ENCODE assay signal across 22 cellular contexts in genomic region chr2:229748950-229749349, GRCh38. TPM values are rescaled to one million over a fixed set of nuclear protein-coding genes. Genes with fewer than 3 reads are reported as not detected.
DNase-seq lines count a peak whose midpoint lies in the region; ATAC-seq and TF ChIP-seq lines count a peak whose summit lies in the region.
"Had no signal": no experiment of that assay in that cellular context is flagged by ENCODE, and none has a peak within 500 bp of the region (broad histone marks: within the 10 kb centered on the region; RNA-seq: fewer than 3 reads in every experiment).

No MANE protein-coding gene starts in this region.

- no peaks in the 10 kb centered on the region for H3K23me2 ChIP-seq in H9 (ENCODE audit: insufficient read length, low read depth, low read length, poor library complexity, severe bottlenecking)

- no peak overlapping the region for H4K5ac ChIP-seq in H9 (ENCODE audit: insufficient read length, low read depth, low read length)

- H3K56ac ChIP-seq in H9 (ENCODE audit: insufficient read length, low read depth, low read length) = no peak overlapping the region

- H3K14ac ChIP-seq in H9 (ENCODE audit: insufficient read depth, low read length) = no peak overlapping the region

- no peak overlapping the region for H3T11ph ChIP-seq in H9 (ENCODE audit: low read length)

- H3K27me3 ChIP-seq in DND-41 (ENCODE audit: insufficient read depth, low read length, poor library complexity) = no peaks in the 10 kb centered on the region
- no peaks in the 10 kb centered on the region for H3K27me3 ChIP-seq in H9 (ENCODE audit: insufficient read depth, low read length)
- no peaks in the 10 kb centered on the region for H3K27me3 ChIP-seq in hepatocyte
- no peaks in the 10 kb centered on the region for H3K27me3 ChIP-seq in uterus
- H3K27me3 ChIP-seq in sigmoid colon = no peaks in the 10 kb centered on the region
- H3K27me3 ChIP-seq: SJCRH30 had no signal

- no peak overlapping the region for H3K4ac ChIP-seq in H9 (ENCODE audit: low read depth, low read length)

- H3K4me1 Mint-ChIP-seq in H9 (peaks cover 10 to 12% of the 10 kb centered on the region in 2 experiments), WTC11 (peaks cover 12% of the 10 kb centered on the region)
- H3K4me1 Mint-ChIP-seq: CD8-positive, alpha-beta memory T cell had no signal

- H3K4me2 ChIP-seq in DND-41 (ENCODE audit: insufficient read depth, low read length) = no peak overlapping the region
- H3K4me2 ChIP-seq in H9 (ENCODE audit: insufficient read depth, insufficient read length, low read length) = no peak overlapping the region
- no peak overlapping the region for H3K4me2 ChIP-seq in hepatocyte

- H3K9me3 Mint-ChIP-seq in H9 (peaks cover 3 to 9% of the 10 kb centered on the region in 2 experiments; a peak in 3 of 5 replicates), WTC11 (peaks cover 16% of the 10 kb centered on the region)
- H3K9me3 Mint-ChIP-seq: HFFc6; T-helper 1 cell treated with Interleukin-12 subunit alpha and Interleukin-12 subunit beta and Interleukin-4 antibody, amounts not matched to agents 30 μg/mL and 1 μg/mL, for 36 hours had no signal

- H2AK5ac ChIP-seq in H9 (ENCODE audit: insufficient read length, low read length) = no peak overlapping the region

- CTCF ChIA-PET in WTC11 (lab: Charles Lee) = interaction anchor here (0.6 to 1.0 kb wide), 2 partner anchors 318 to 641 kb away, joined by 3 read pairs; no protein-coding TSS in a partner anchor

- no peak overlapping the region for H3K4me3 Mint-ChIP-seq in H9
- no peak overlapping the region for H3K4me3 Mint-ChIP-seq in WTC11
- H3K4me3 Mint-ChIP-seq: CD8-positive, alpha-beta memory T cell; HFFc6; T-helper 1 cell treated with Interleukin-12 subunit alpha and Interleukin-12 subunit beta and Interleukin-4 antibody, amounts not matched to agents 30 μg/mL and 1 μg/mL, for 36 hours had no signal

- no peaks in the 10 kb centered on the region for H3K79me2 ChIP-seq in DND-41 (ENCODE audit: insufficient read depth, low read length)
- H3K79me2 ChIP-seq in H9 (ENCODE audit: insufficient read depth, low read length) = no peaks in the 10 kb centered on the region
- H3K79me2 ChIP-seq in hepatocyte = no peaks in the 10 kb centered on the region

- H2BK120ac ChIP-seq in H9 (ENCODE audit: low read depth, low read length, poor library complexity, severe bottlenecking) = no peak overlapping the region

- H3K4me3 ChIP-seq in DND-41 (ENCODE audit: low read depth in 1 of 2, low read length in 2 of 2) = no peak overlapping the region
- no peak overlapping the region for H3K4me3 ChIP-seq in hepatocyte
- no peak overlapping the region for H3K4me3 ChIP-seq in uterus
- H3K4me3 ChIP-seq in sigmoid colon = no peak overlapping the region
- H3K4me3 ChIP-seq: GM23248, SJCRH30 had no signal

- no peaks in the 10 kb centered on the region for H3K9me3 ChIP-seq in DND-41 (ENCODE audit: insufficient read depth, low read length, severe bottlenecking)
- no peaks in the 10 kb centered on the region for H3K9me3 ChIP-seq in H9 (ENCODE audit: control insufficient read depth, low read depth, low read length)
- no peaks in the 10 kb centered on the region for H3K9me3 ChIP-seq in hepatocyte (ENCODE audit: low read depth)
- H3K9me3 ChIP-seq in uterus = peaks cover 0 to 3% of the 10 kb centered on the region in 2 donors
- H3K9me3 ChIP-seq in sigmoid colon = no peaks in the 10 kb centered on the region
- H3K9me3 ChIP-seq: SJCRH30 had no signal

- no peak for TF ChIP-seq POLR2A in uterus (IDR thresholded peaks at IDR 0.05)
- no peak for TF ChIP-seq POLR2A in sigmoid colon (IDR thresholded peaks at IDR 0.05)

- H3K27ac Mint-ChIP-seq in H9 (peak overlapping the region in 1 of 3 experiments; percentile 24; a peak in 1 of 7 replicates), WTC11 (no peak overlapping the region)
- H3K27ac Mint-ChIP-seq: CD8-positive, alpha-beta memory T cell; HFFc6; T-helper 1 cell treated with Interleukin-12 subunit alpha and Interleukin-12 subunit beta and Interleukin-4 antibody, amounts not matched to agents 30 μg/mL and 1 μg/mL, for 36 hours had no signal

- no peak for DNase-seq in DND-41
- DNase-seq in H9 = no peak
- no peak for DNase-seq in WTC11 (ENCODE audit: low spot score)
- peak; percentile 22 for DNase-seq in iPS-NIHi11 (ENCODE audit: low spot score)
- DNase-seq in hepatocyte (ENCODE audit: low spot score) = no peak
- DNase-seq in uterus = no peak
- no peak for DNase-seq in sigmoid colon
- DNase-seq: C1 segment of cervical spinal cord; CD8-positive, alpha-beta memory T cell; DMS79 treated with DMSO at 0.1 percent for 48 hours; GM23248; HFFc6; IMR-90; Karpas-422; MM.1S; NCI-H1105; NCI-H1694 treated with DMSO at 0.1 percent for 48 hours; NCI-H510A; NCI-H82; SJCRH30 had no signal

- H2BK15ac ChIP-seq in H9 (ENCODE audit: low read depth, low read length) = no peak overlapping the region

- no peaks in the 10 kb centered on the region for H3K4me1 ChIP-seq in DND-41 (ENCODE audit: insufficient read depth, low read length)
- H3K4me1 ChIP-seq in H9 (ENCODE audit: insufficient read depth, low read length) = no peaks in the 10 kb centered on the region
- H3K4me1 ChIP-seq in hepatocyte (ENCODE audit: insufficient read depth) = peaks cover 5% of the 10 kb centered on the region
- no peaks in the 10 kb centered on the region for H3K4me1 ChIP-seq in uterus
- H3K4me1 ChIP-seq in sigmoid colon = no peaks in the 10 kb centered on the region
- H3K4me1 ChIP-seq: SJCRH30 had no signal

- H3K18ac ChIP-seq in H9 (ENCODE audit: insufficient read length, low read depth, low read length) = no peak overlapping the region

- H3K9ac ChIP-seq in DND-41 (ENCODE audit: low read depth, low read length) (no peak overlapping the region), H9 (ENCODE audit: extremely low read depth, insufficient read length, low read length) (no peak overlapping the region)
- H3K9ac ChIP-seq: GM23248 had no signal

- TF ChIP-seq CTCF in DND-41 (IDR thresholded peaks at IDR 0.05; ENCODE audit: borderline replicate concordance, extremely low read depth, low read length, poor library complexity, severe bottlenecking) (peak; percentile 25), H9 (conservative IDR thresholded peaks at IDR 0.05) (peak; percentile 36; the same call in 2 of the 3 replicates), WTC11 (IDR thresholded peaks at IDR 0.05) (no peak), hepatocyte (IDR thresholded peaks at IDR 0.05; ENCODE audit: poor library complexity) (no peak), uterus (IDR thresholded peaks at IDR 0.05) (no peak), sigmoid colon (IDR thresholded peaks at IDR 0.05) (no peak)

- H2BK20ac ChIP-seq in H9 (ENCODE audit: low read depth, low read length, poor library complexity, severe bottlenecking) = no peak overlapping the region

- no peak for TF ChIP-seq EP300 in sigmoid colon (IDR thresholded peaks at IDR 0.05)

- H3K23ac ChIP-seq in H9 (ENCODE audit: insufficient read length, low read depth, low read length) = no peak overlapping the region

- no peak overlapping the region for H2BK12ac ChIP-seq in H9 (ENCODE audit: insufficient read length, low read depth, low read length)

- H3K9me2 ChIP-seq in hepatocyte (replicated peaks; ENCODE audit: insufficient read depth) = no peaks in the 10 kb centered on the region

- H2AFZ ChIP-seq in DND-41 (ENCODE audit: low read depth, low read length) = no peak overlapping the region
- no peak overlapping the region for H2AFZ ChIP-seq in H9 (ENCODE audit: low read length)
- H2AFZ ChIP-seq in hepatocyte = no peak overlapping the region
- H2AFZ ChIP-seq: GM23248 had no signal

- peaks cover 0 to 9% (median 1%) of the 10 kb centered on the region in 3 experiments; a peak in 3 of 7 replicates for H3K36me3 Mint-ChIP-seq in H9 (ENCODE audit: insufficient read depth in 1 of 3, low read depth in 3 of 3)
- H3K36me3 Mint-ChIP-seq in WTC11 = peaks cover 12% of the 10 kb centered on the region

- H4K20me1 ChIP-seq in DND-41 (ENCODE audit: insufficient read depth, low read length) (no peaks in the 10 kb centered on the region), H9 (ENCODE audit: control insufficient read depth, insufficient read depth, insufficient read length) (no peaks in the 10 kb centered on the region), hepatocyte (ENCODE audit: insufficient read depth, poor library complexity, severe bottlenecking) (no peaks in the 10 kb centered on the region)

- WGBS in H9 (ENCODE audit: extremely low coverage, insufficient read length, low lambda C conversion rate) = no CpG with 5 or more reads among the region's 3 CpGs
- WGBS in hepatocyte (ENCODE audit: low lambda C conversion rate, missing lambda C conversion rate) = 90% methylated on average over 3 of the region's 3 CpGs
- 90 to 91% methylated on average over 3 of the region's 3 CpGs for WGBS in sigmoid colon, 2 donors

- no peak overlapping the region for H2BK5ac ChIP-seq in H9 (ENCODE audit: insufficient read length, low read length)

- ATAC-seq in DND-41 (ENCODE audit: insufficient read depth, low read depth) = no peak; the same call in 2 of the 3 replicates
- ATAC-seq in WTC11 = peak; percentile 82

- POLR2A ChIA-PET in WTC11 (lab: Charles Lee) = no interaction called here

- no peaks in the 10 kb centered on the region for H3K79me1 ChIP-seq in H9 (ENCODE audit: insufficient read depth, low read depth, low read length, poor library complexity, severe bottlenecking)

- H3K27me3 Mint-ChIP-seq in H9 (ENCODE audit: low read depth) (no peaks in the 10 kb centered on the region), WTC11 (ENCODE audit: low read depth) (no peaks in the 10 kb centered on the region)

- H3K36me3 ChIP-seq in DND-41 (ENCODE audit: insufficient read depth, low read length) (no peaks in the 10 kb centered on the region), hepatocyte (replicated peaks; ENCODE audit: insufficient read depth, low read depth) (no peaks in the 10 kb centered on the region), uterus (no peaks in the 10 kb centered on the region), sigmoid colon (no peaks in the 10 kb centered on the region)
- H3K36me3 ChIP-seq: SJCRH30 had no signal

- no peak overlapping the region for H4K91ac ChIP-seq in H9 (ENCODE audit: insufficient read length, low read depth, low read length)

- H3K27ac ChIP-seq in DND-41 (ENCODE audit: low read length) = no peak overlapping the region
- no peak overlapping the region for H3K27ac ChIP-seq in H9 (ENCODE audit: insufficient read length, low read depth, low read length)
- H3K27ac ChIP-seq in hepatocyte = no peak overlapping the region
- no peak overlapping the region for H3K27ac ChIP-seq in uterus
- no peak overlapping the region for H3K27ac ChIP-seq in sigmoid colon
- H3K27ac ChIP-seq: GM23248, SJCRH30 had no signal

- H4K8ac ChIP-seq in H9 (replicated peaks; ENCODE audit: insufficient read length, low read depth, low read length) = no peak overlapping the region

- intact Hi-C loops in uterus (cut with DNase I; ENCODE audit: low total_unique reads) = no loop called here
- intact Hi-C loops in sigmoid colon (cut with DNase I) = no loop called here

TF ChIP-seq in WTC11, 78 proteins besides CTCF, POLR2A, EP300 and RAD21 (continues in another document):
- no peak for TF ChIP-seq GRHL2 (CRISPR knock-in tag; IDR thresholded peaks at IDR 0.05; ENCODE audit: insufficient replicate concordance, severe bottlenecking)

RNA-seq across cellular contexts. Expression of gene DNER, which starts 34.6 kb away (rescaled TPM):
- total RNA-seq in H9 (2021) (1.0 and 1.1 TPM in 2 replicates), WTC11 (2021) (2.5 to 3.7 TPM (median 2.9 TPM) in 3 replicates), hepatocyte (0.37 and 0.48 TPM in 2 replicates), uterus (10 to 100 TPM in 1 of 4 donors, 1 to 10 TPM in 3; 1.9 to 24.7 (median 4.9) TPM), sigmoid colon (10 to 100 TPM in 2 of 4 donors, 1 to 10 TPM in 2; 9.8 to 17.7 (median 13.6) TPM)
- polyA plus RNA-seq in hepatocyte (0.54 TPM in 1 of 2 replicates, not detected in the other), sigmoid colon (1 to 10 TPM in 2 of 3 donors, not detected in 1; 2.7 to 3.0 TPM)
- total RNA-seq: CD8-positive, alpha-beta memory T cell; G401 had no signal
- polyA plus RNA-seq: CD8-positive, alpha-beta memory T cell had no signal

Comparison
In these comparisons a context has a peak if more than half of its experiments do, and no peak if none do; other contexts are left out.
1. CTCF ChIP-seq: peak in DND-41 (single experiment) and H9 (single experiment); none in WTC11 (single experiment), hepatocyte (single experiment), uterus (0 of 4) and sigmoid colon (0 of 4).